ENCODE assay signal across 8 cellular contexts in genomic region chr6:474454-475185, GRCh38.
A peak's percentile ranks its signal among the peaks of the same experiment; 100 is the strongest.
DNase-seq lines count a peak whose midpoint lies in the region; ATAC-seq and TF ChIP-seq lines count a peak whose summit lies in the region.

No MANE protein-coding gene starts in this region.

- DNase-seq in right cardiac atrium (peak in 2 of 3 donors; percentile 60 to 68), right atrium auricular region (ENCODE audit: low spot score) (no peak), HT1080 (ENCODE audit: low read depth) (peak; percentile 34), epithelial cell of proximal tubule (ENCODE audit: low read depth) (no peak), NCI-H2107 treated with DMSO at 0.1 percent for 48 hours (lab: John Stamatoyannopoulos, UW; ENCODE audit: unreplicated experiment) (no peak), DMS 273 (lab: John Stamatoyannopoulos, UW; ENCODE audit: unreplicated experiment) (no peak)
- peak; percentile 49 for DNase-seq in activated CD4-positive, alpha-beta T cell treated with anti-CD3 and anti-CD28 coated beads for 1 hour
- DNase-seq in stimulated activated CD8-positive, alpha-beta memory T cell treated with anti-CD3 and anti-CD28 coated beads, Interleukin-15, amount 100 ng/mL, for 24 hours (ENCODE audit: low read depth), result peak; percentile 41

- H3K4me3 ChIP-seq in right cardiac atrium (ENCODE audit: low read length), result no peak overlapping the region
- H3K4me3 ChIP-seq in right atrium auricular region, result no peak overlapping the region
- H3K4me3 ChIP-seq in epithelial cell of proximal tubule (ENCODE audit: low read depth, low read length), result peak overlapping the region; percentile 9

- no peaks in the 10 kb centered on the region for H3K9me3 ChIP-seq in right cardiac atrium (ENCODE audit: control insufficient read depth, low read length)
- no peaks in the 10 kb centered on the region for H3K9me3 ChIP-seq in right atrium auricular region

- 42% methylated on average over 19 of the region's 19 CpGs for WGBS in right cardiac atrium

- H3K27me3 ChIP-seq in right cardiac atrium (ENCODE audit: control insufficient read depth, insufficient read depth), result no peaks in the 10 kb centered on the region
- no peaks in the 10 kb centered on the region for H3K27me3 ChIP-seq in right atrium auricular region

- H3K4me1 ChIP-seq in right cardiac atrium (ENCODE audit: control insufficient read depth, insufficient read depth, low read length) (no peaks in the 10 kb centered on the region), right atrium auricular region (no peaks in the 10 kb centered on the region)

- H3K27ac ChIP-seq in right cardiac atrium (ENCODE audit: low read length), result no peak overlapping the region
- H3K27ac ChIP-seq in right atrium auricular region, result no peak overlapping the region

- no peaks in the 10 kb centered on the region for H3K36me3 ChIP-seq in right atrium auricular region

- intact Hi-C loops in right cardiac atrium (cut with DNase I), result no loop called here

- no peak for TF ChIP-seq CTCF in right atrium auricular region (IDR thresholded peaks at IDR 0.05)
- TF ChIP-seq CTCF in epithelial cell of proximal tubule (conservative IDR thresholded peaks at IDR 0.05; ENCODE audit: low read depth, low read length), result no peak

- peak; percentile 42 to 45 for ATAC-seq in right cardiac atrium

Comparison
In these comparisons a context has a peak if more than half of its experiments do, and no peak if none do; other contexts are left out.
1. DNase-seq: peak in right cardiac atrium (2 of 3), HT1080 (single experiment), activated CD4-positive, alpha-beta T cell treated with anti-CD3 and anti-CD28 coated beads for 1 hour (single experiment) and stimulated activated CD8-positive, alpha-beta memory T cell treated with anti-CD3 and anti-CD28 coated beads, Interleukin-15, amount 100 ng/mL, for 24 hours (single experiment); none in right atrium auricular region (single experiment), epithelial cell of proximal tubule (single experiment), NCI-H2107 treated with DMSO at 0.1 percent for 48 hours (single experiment) and DMS 273 (single experiment).